ENCODE assay signal across 1 cellular context in genomic region chr6:33425668-33426577, GRCh38.
A peak's percentile ranks its signal among the peaks of the same experiment; 100 is the strongest.
TF ChIP-seq lines count a peak whose summit lies in the region.

No MANE protein-coding gene starts in this region.

TF ChIP-seq in K562, 482 proteins besides CTCF, POLR2A, EP300 and RAD21 (continued from another document and continues in another):
- TF ChIP-seq CREB3L1 (IDR thresholded peaks at IDR 0.05; ENCODE audit: borderline replicate concordance, low read depth) (no peak), ZNF586 (CRISPR knock-in tag; conservative IDR thresholded peaks at IDR 0.05) (no peak), OTX1 (CRISPR knock-in tag; IDR thresholded peaks at IDR 0.05) (no peak), POLR2G (IDR thresholded peaks at IDR 0.05; ENCODE audit: low read depth, low read length) (peak; percentile 86), JUN (IDR thresholded peaks at IDR 0.05; ENCODE audit: borderline replicate concordance, low read depth, low read length) (peak; percentile 46), JUN (CRISPR knock-in tag; IDR thresholded peaks at IDR 0.05; ENCODE audit: borderline replicate concordance) (no peak; the same call in 1 of the 2 replicates), FOXO4 (CRISPR knock-in tag; IDR thresholded peaks at IDR 0.05) (no peak), ETS2 (tag; IDR thresholded peaks at IDR 0.05; ENCODE audit: borderline replicate concordance, poor library complexity, severe bottlenecking) (no peak), ZNF232 (CRISPR knock-in tag; IDR thresholded peaks at IDR 0.05) (0 out of 2 replicates have a peak, but pooled peaks have one; percentile 59), ZNF316 (IDR thresholded peaks at IDR 0.05) (no peak), PBX2 (CRISPR knock-in tag; IDR thresholded peaks at IDR 0.05; ENCODE audit: low read depth) (no peak), PBX2 (tag; conservative IDR thresholded peaks at IDR 0.05; ENCODE audit: low read depth) (no peak), GTF3C2 (IDR thresholded peaks at IDR 0.05; ENCODE audit: borderline replicate concordance, extremely low read depth, insufficient read length) (no peak), DEAF1 (CRISPR knock-in tag; IDR thresholded peaks at IDR 0.05) (peak; percentile 55), RBM39 (optimal IDR thresholded peaks at IDR 0.05; ENCODE audit: low read depth, low read length) (no peak), SAFB (IDR thresholded peaks at IDR 0.05; ENCODE audit: borderline replicate concordance, low read depth, low read length) (no peak), BCOR (IDR thresholded peaks at IDR 0.05) (no peak), EHMT2 (IDR thresholded peaks at IDR 0.05) (0 out of 2 replicates have a peak, but pooled peaks have one; percentile 35), NKRF (IDR thresholded peaks at IDR 0.05; ENCODE audit: borderline replicate concordance) (peak; percentile 41; the same call in 1 of the 2 replicates), SPI1 (IDR thresholded peaks at IDR 0.05; ENCODE audit: borderline replicate concordance, low read depth, low read length) (no peak), ZNF561 (CRISPR knock-in tag; conservative IDR thresholded peaks at IDR 0.05) (no peak), ZNF449 (CRISPR knock-in tag; IDR thresholded peaks at IDR 0.05) (no peak), RBM17 (IDR thresholded peaks at IDR 0.05; ENCODE audit: borderline replicate concordance, low read depth, low read length) (no peak), XRCC4 (IDR thresholded peaks at IDR 0.05; ENCODE audit: extremely low read depth, insufficient read depth, insufficient read length) (no peak), MXI1 (IDR thresholded peaks at IDR 0.05; ENCODE audit: low read depth, low read length) (peak; percentile 59; the same call in 1 of the 2 replicates), IFI16 (CRISPR knock-in tag; IDR thresholded peaks at IDR 0.05) (no peak), CBX8 (IDR thresholded peaks at IDR 0.05; ENCODE audit: borderline replicate concordance, extremely low read depth, low read depth, low read length, poor library complexity, severe bottlenecking) (no peak), ZNF699 (CRISPR knock-in tag; IDR thresholded peaks at IDR 0.05; ENCODE audit: insufficient replicate concordance) (no peak), ZBTB2 (IDR thresholded peaks at IDR 0.05) (no peak), XRCC5 (IDR thresholded peaks at IDR 0.05; ENCODE audit: low read depth, low read length) (no peak), ZBTB5 (IDR thresholded peaks at IDR 0.05) (no peak), ZNF717 (CRISPR knock-in tag; IDR thresholded peaks at IDR 0.05) (no peak)
